In the genomic region with DNA sequence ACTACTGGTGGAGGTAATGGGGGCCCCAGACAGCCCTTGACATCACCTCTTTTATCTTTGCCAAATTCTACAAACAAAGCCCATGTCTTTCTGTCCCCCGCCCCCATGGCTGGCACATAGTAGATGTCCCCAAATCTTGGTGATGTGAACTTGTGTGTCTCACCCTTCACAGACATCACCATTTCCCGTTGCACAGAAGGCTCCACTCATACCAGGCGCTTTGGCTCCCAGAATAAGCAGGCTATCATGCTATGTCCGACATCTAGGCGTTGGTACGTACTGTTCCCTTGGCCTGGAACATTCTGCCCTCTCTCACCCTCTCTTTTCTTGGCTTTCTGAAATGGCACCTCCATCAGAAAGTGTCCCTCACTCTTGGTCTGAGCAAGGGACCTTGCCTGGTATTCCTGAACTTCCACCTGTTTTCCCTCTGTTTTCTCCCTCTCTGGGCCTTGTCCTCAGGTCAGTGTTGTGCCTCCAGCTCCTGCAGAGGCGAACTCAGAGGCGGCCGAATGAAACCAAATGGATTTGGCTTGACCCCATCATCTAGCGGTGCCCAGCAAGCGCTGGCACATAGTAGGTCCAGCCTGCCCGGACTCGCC, we compare ENCODE assay signal across 15 cellular contexts. TPM values are rescaled to one million over a fixed set of nuclear protein-coding genes. Genes with fewer than 3 reads are reported as not detected.
A peak's percentile ranks its signal among the peaks of the same experiment; 100 is the strongest.
DNase-seq lines count a peak whose midpoint lies in the region; ATAC-seq, FAIRE-seq and TF ChIP-seq lines count a peak whose summit lies in the region.
"Had no signal": no experiment of that assay in that cellular context is flagged by ENCODE, and none has a peak within 500 bp of the region (broad histone marks: within the 10 kb centered on the region; RNA-seq: fewer than 3 reads in every experiment).

No MANE protein-coding gene starts in this region.

- CTCF ChIA-PET in SK-N-SH (lab: Yijun Ruan, JAX): interaction anchor here (1.2 to 3.9 kb wide), 3 partner anchors 19 to 31 kb away, joined by 5 to 15 read pairs (median 9); no protein-coding TSS in a partner anchor

- H3K4me1 ChIP-seq in SK-N-SH (ENCODE audit: control insufficient read depth in 1 of 2, insufficient read depth in 2 of 2, low read depth in 1 of 2, low read length in 1 of 2) (peaks cover 0 to 4% of the 10 kb centered on the region in 2 experiments; a peak in 1 of 4 replicates), pancreas (peaks cover 0 to 6% (median 3%) of the 10 kb centered on the region in 3 donors), uterus (peaks cover 0 to 11% of the 10 kb centered on the region in 2 donors)

- no peak overlapping the region for H3K4me2 ChIP-seq in SK-N-SH

- H3K79me2 ChIP-seq in SK-N-SH (ENCODE audit: insufficient read depth): no peaks in the 10 kb centered on the region

- no peak overlapping the region for H3K27ac Mint-ChIP-seq in activated T-cell treated with anti-CD3 and anti-CD28 coated beads, Interleukin-2, amount 50 U/mL, for 72 hours
- H3K27ac Mint-ChIP-seq: activated B cell treated with CpG ODN at 0.5 μM for 24 hours; CD8-positive, alpha-beta T cell had no signal

- ATAC-seq in SK-N-SH treated with all-trans-retinoic acid at 6 μM for 48 hours (peak; percentile 52), left cardiac atrium (peak; percentile 32 to 42), pancreas (peak; percentile 22 to 57 (median 37)), HG02610 (IDR thresholded peaks at IDR 0.05; ENCODE audit: unreplicated experiment) (no peak), GM19351 (IDR thresholded peaks at IDR 0.05; ENCODE audit: unreplicated experiment) (no peak)
- ATAC-seq in activated T-cell treated with anti-CD3 and anti-CD28 coated beads, Interleukin-2, amount 50 U/mL, for 72 hours (replicated peaks in 1 of 2): no peak
- ATAC-seq: CD8-positive, alpha-beta T cell had no signal

- no peaks in the 10 kb centered on the region for H3K9me3 Mint-ChIP-seq in activated T-cell treated with anti-CD3 and anti-CD28 coated beads, Interleukin-2, amount 50 U/mL, for 72 hours
- H3K9me3 Mint-ChIP-seq: activated B cell treated with CpG ODN at 0.5 μM for 24 hours; CD8-positive, alpha-beta T cell had no signal

- H3K27me3 ChIP-seq in SK-N-SH (ENCODE audit: insufficient read depth) (no peaks in the 10 kb centered on the region), pancreas (no peaks in the 10 kb centered on the region), uterus (no peaks in the 10 kb centered on the region)
- H3K27me3 ChIP-seq: neutrophil had no signal

- no peaks in the 10 kb centered on the region for H3F3A ChIP-seq in SK-N-SH (replicated peaks; ENCODE audit: insufficient read depth)

- WGBS in SK-N-SH (ENCODE audit: low lambda C conversion rate): 76% methylated on average over 13 of the region's 13 CpGs
- 45 to 48% methylated on average over 13 of the region's 13 CpGs for WGBS in pancreas, 2 donors

- no peaks in the 10 kb centered on the region for H3K27me3 Mint-ChIP-seq in activated T-cell treated with anti-CD3 and anti-CD28 coated beads, Interleukin-2, amount 50 U/mL, for 72 hours (ENCODE audit: low read depth)

- no peak overlapping the region for H3K4me3 Mint-ChIP-seq in activated T-cell treated with anti-CD3 and anti-CD28 coated beads, Interleukin-2, amount 50 U/mL, for 72 hours
- H3K4me3 Mint-ChIP-seq: activated B cell treated with CpG ODN at 0.5 μM for 24 hours; CD8-positive, alpha-beta T cell had no signal

- no peak overlapping the region for H3K4me3 ChIP-seq in SK-N-SH (ENCODE audit: low read depth in 2 of 2, low read length in 1 of 2)
- H3K4me3 ChIP-seq in pancreas: no peak overlapping the region
- H3K4me3 ChIP-seq in uterus: no peak overlapping the region

- TF ChIP-seq POLR2A in uterus (IDR thresholded peaks at IDR 0.05): no peak

- DNase-seq in SK-N-SH (no peak), left cardiac atrium (peak; percentile 61), pancreas (no peak), uterus (no peak)
- no peak for DNase-seq in activated T-cell treated with anti-CD3 and anti-CD28 coated beads, Interleukin-2, amount 50 U/mL, for 72 hours
- DNase-seq: activated B cell treated with CpG ODN at 0.5 μM for 24 hours; activated naive CD4-positive, alpha-beta T cell treated with anti-CD3 and anti-CD28 coated beads, Interleukin-2, amount 50 U/mL, for 16 hours; CD8-positive, alpha-beta T cell; cerebellar nuclear complex; mesendoderm had no signal

- H4K20me1 ChIP-seq in SK-N-SH (ENCODE audit: insufficient read depth): no peaks in the 10 kb centered on the region

- no peak for FAIRE-seq in pancreas (lab: Jason Lieb, UNC)

- intact Hi-C loops in left cardiac atrium (cut with DNase I) (no loop called here), pancreas (cut with DNase I) (no loop called here), uterus (cut with DNase I; ENCODE audit: low total_unique reads) (no loop called here)

- H3K36me3 Mint-ChIP-seq in activated T-cell treated with anti-CD3 and anti-CD28 coated beads, Interleukin-2, amount 50 U/mL, for 72 hours (ENCODE audit: insufficient read depth in 2 of 2): no peaks in the 10 kb centered on the region
- H3K36me3 Mint-ChIP-seq: CD8-positive, alpha-beta T cell had no signal

- H3K36me3 ChIP-seq in SK-N-SH (replicated peaks in 1 of 2; ENCODE audit: control insufficient read depth in 1 of 2, insufficient read depth in 2 of 2, low read length in 1 of 2) (no peaks in the 10 kb centered on the region), pancreas (no peaks in the 10 kb centered on the region), uterus (no peaks in the 10 kb centered on the region)
- H3K36me3 ChIP-seq: neutrophil had no signal

- TF ChIP-seq CTCF in SK-N-SH (IDR thresholded peaks at IDR 0.05): no peak
- no peak for TF ChIP-seq CTCF in pancreas (IDR thresholded peaks at IDR 0.05)
- no peak for TF ChIP-seq CTCF in uterus (IDR thresholded peaks at IDR 0.05)

- no peaks in the 10 kb centered on the region for H3K4me1 Mint-ChIP-seq in activated T-cell treated with anti-CD3 and anti-CD28 coated beads, Interleukin-2, amount 50 U/mL, for 72 hours (ENCODE audit: low read depth)
- H3K4me1 Mint-ChIP-seq: activated B cell treated with CpG ODN at 0.5 μM for 24 hours had no signal

- POLR2A ChIA-PET in SK-N-SH (lab: Yijun Ruan, JAX): no interaction called here

- H3K9ac ChIP-seq in SK-N-SH: no peak overlapping the region

- TF ChIP-seq EP300 in SK-N-SH (IDR thresholded peaks at IDR 0.05; ENCODE audit: borderline replicate concordance in 1 of 2, low read depth in 1 of 2, low read length in 1 of 2): no peak

- H3K27ac ChIP-seq in SK-N-SH (ENCODE audit: low read depth in 2 of 2, low read length in 1 of 2): no peak overlapping the region
- H3K27ac ChIP-seq in pancreas: no peak overlapping the region
- peak overlapping the region; percentile 41 to 64 for H3K27ac ChIP-seq in uterus
- H3K27ac ChIP-seq: 22Rv1, neutrophil had no signal

- H2AFZ ChIP-seq in SK-N-SH (ENCODE audit: low read depth): no peak overlapping the region

- H3K9me3 ChIP-seq in SK-N-SH: no peaks in the 10 kb centered on the region
- no peaks in the 10 kb centered on the region for H3K9me3 ChIP-seq in pancreas
- no peaks in the 10 kb centered on the region for H3K9me3 ChIP-seq in uterus
- H3K9me3 ChIP-seq: neutrophil had no signal

- no peak for TF ChIP-seq RAD21 in SK-N-SH (IDR thresholded peaks at IDR 0.05; ENCODE audit: low read length)

- no peaks in the 10 kb centered on the region for H3K9me2 ChIP-seq in SK-N-SH

TF ChIP-seq in SK-N-SH treated with all-trans-retinoic acid at 6 μM for 48 hours, 23 proteins besides CTCF, POLR2A, EP300 and RAD21 (continues in another document):
- TF ChIP-seq ESRRG (CRISPR knock-in tag; IDR thresholded peaks at IDR 0.05) (no peak), PPARA (CRISPR knock-in tag; IDR thresholded peaks at IDR 0.05; ENCODE audit: borderline replicate concordance) (no peak), TOX (CRISPR knock-in tag; IDR thresholded peaks at IDR 0.05; ENCODE audit: borderline replicate concordance) (no peak), BACH2 (CRISPR knock-in tag; IDR thresholded peaks at IDR 0.05; ENCODE audit: borderline replicate concordance) (no peak), SNAI2 (CRISPR knock-in tag; IDR thresholded peaks at IDR 0.05) (no peak), TCF4 (CRISPR knock-in tag; IDR thresholded peaks at IDR 0.05; ENCODE audit: borderline replicate concordance) (no peak)

TF ChIP-seq in SK-N-SH, 30 proteins besides CTCF, POLR2A, EP300 and RAD21 (continues in another document):
- TF ChIP-seq ELF1 (IDR thresholded peaks at IDR 0.05) (no peak), CHD2 (IDR thresholded peaks at IDR 0.05; ENCODE audit: low read length, partially characterized antibody) (no peak), FOXJ3 (CRISPR knock-in tag; IDR thresholded peaks at IDR 0.05) (no peak), JUND (IDR thresholded peaks at IDR 0.05) (no peak), GABPA (IDR thresholded peaks at IDR 0.05; ENCODE audit: low read depth) (no peak), TCF12 (IDR thresholded peaks at IDR 0.05) (no peak), USF1 (IDR thresholded peaks at IDR 0.05; ENCODE audit: borderline replicate concordance, low read depth) (no peak), RCOR1 (IDR thresholded peaks at IDR 0.05; ENCODE audit: low read length) (no peak)
- TF ChIP-seq, protein P1, sequence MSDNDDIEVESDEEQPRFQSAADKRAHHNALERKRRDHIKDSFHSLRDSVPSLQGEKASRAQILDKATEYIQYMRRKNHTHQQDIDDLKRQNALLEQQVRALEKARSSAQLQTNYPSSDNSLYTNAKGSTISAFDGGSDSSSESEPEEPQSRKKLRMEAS (IDR thresholded peaks at IDR 0.05; ENCODE audit: low read depth): no peak

RNA-seq across cellular contexts. Expression of gene CCN5, which starts 1.0 kb away (rescaled TPM):
- 0.05 TPM in 2 replicates for polyA plus RNA-seq in SK-N-SH (2012; rRNA removed)
- polyA plus RNA-seq in SK-N-SH (2012; cell fraction: cytosol; rRNA removed): 0.08 and 0.17 TPM in 2 replicates
- 0.20 and 0.25 TPM in 2 replicates for polyA plus RNA-seq in SK-N-SH (2012; cell fraction: nucleus; rRNA removed)
- total RNA-seq in left cardiac atrium: 10 to 100 TPM; 25.1 to 63.6 TPM
- 1 to 10 TPM in 5 of 6 donors, under 1 TPM in 1; 0.14 to 3.3 (median 1.3) TPM for total RNA-seq in pancreas
- polyA plus RNA-seq in pancreas: 1 to 10 TPM; 3.3 to 6.4 TPM
- total RNA-seq in uterus: 10 to 100 TPM in 3 of 4 donors, not detected in 1; 19.4 to 47.9 (median 29.7) TPM
- total RNA-seq in activated T-cell treated with anti-CD3 and anti-CD28 coated beads, Interleukin-2, amount 50 U/mL, for 72 hours: not detected
- total RNA-seq: activated B cell treated with CpG ODN at 0.5 μM for 24 hours; CD8-positive, alpha-beta T cell had no signal

RNA-seq across cellular contexts. Expression of gene KCNK15, which starts 31.5 kb away (rescaled TPM):
- polyA plus RNA-seq in SK-N-SH (2012; rRNA removed) (0.02 and 0.10 TPM in 2 replicates), pancreas (1 to 10 TPM in 1 of 2 donors, under 1 TPM in 1; 0.42 to 1.1 TPM)
- polyA plus RNA-seq in SK-N-SH (2012; cell fraction: cytosol; rRNA removed): 0.01 TPM in 2 replicates
- 0.05 and 0.08 TPM in 2 replicates for polyA plus RNA-seq in SK-N-SH (2012; cell fraction: nucleus; rRNA removed)
- total RNA-seq in left cardiac atrium (1 to 10 TPM; 2.2 to 2.6 TPM), pancreas (1 to 10 TPM in 3 of 6 donors, under 1 TPM in 3; 0.75 to 2.5 (median 1.4) TPM), uterus (1 to 10 TPM in 3 of 4 donors, under 1 TPM in 1; 0.26 to 4.4 (median 2.0) TPM)
- total RNA-seq in activated T-cell treated with anti-CD3 and anti-CD28 coated beads, Interleukin-2, amount 50 U/mL, for 72 hours: under 1 TPM; 0.48 to 0.63 TPM
- total RNA-seq: CD8-positive, alpha-beta T cell had no signal

Comparison
In these comparisons a context has a peak if more than half of its experiments do, and no peak if none do; other contexts are left out.
1. ATAC-seq: peak in SK-N-SH treated with all-trans-retinoic acid at 6 μM for 48 hours (single experiment), left cardiac atrium (2 of 2) and pancreas (4 of 4); none in activated T-cell treated with anti-CD3 and anti-CD28 coated beads, Interleukin-2, amount 50 U/mL, for 72 hours (0 of 2), HG02610 (single experiment) and GM19351 (single experiment).
2. H3K27ac ChIP-seq: peak in uterus (2 of 2); none in SK-N-SH (0 of 2) and pancreas (0 of 4).